Comparison of ENCODE assay signal across 19 cellular contexts in genomic region chr17:36127199-36127881, GRCh38. TPM values are rescaled to one million over a fixed set of nuclear protein-coding genes. Genes with fewer than 3 reads are reported as not detected.
DNase-seq lines count a peak whose midpoint lies in the region; ATAC-seq and TF ChIP-seq lines count a peak whose summit lies in the region.
"Had no signal": no experiment of that assay in that cellular context is flagged by ENCODE, and none has a peak within 500 bp of the region (broad histone marks: within the 10 kb centered on the region; RNA-seq: fewer than 3 reads in every experiment).

No MANE protein-coding gene starts in this region.

- ATAC-seq in GM19035 (IDR thresholded peaks at IDR 0.05; ENCODE audit: unreplicated experiment) (peak; percentile 67), HG02678 (IDR thresholded peaks at IDR 0.05; ENCODE audit: unreplicated experiment) (peak; percentile 85)
- peak; percentile 95 to 97 for ATAC-seq in stimulated activated naive B cell treated with anti-CD40 and anti-IgM and Interleukin-4, amounts not matched to agents 10 μg/mL and 1 μg/mL and 100 μg/mL, for 72 hours (replicated peaks)
- ATAC-seq: activated CD4-positive, CD25-positive, alpha-beta regulatory T cell treated with anti-CD3 and anti-CD28 coated beads, Interleukin-2, amount 50 U/mL, for 24 hours had no signal

- H3K4me3 ChIP-seq in OCI-LY7 (ENCODE audit: low read depth, low read length, poor library complexity, severe bottlenecking): no peak overlapping the region
- H3K4me3 ChIP-seq: cardiac muscle cell, ovary, PC-9 had no signal

- peaks cover 45 to 66% of the 10 kb centered on the region in 2 donors for H3K4me1 Mint-ChIP-seq in stimulated activated naive B cell treated with anti-CD40 and anti-IgM and Interleukin-4, amounts not matched to agents 10 μg/mL and 1 μg/mL and 100 μg/mL, for 72 hours
- no peaks in the 10 kb centered on the region for H3K4me1 Mint-ChIP-seq in T-helper 2 cell treated with Interferon-gamma antibody and Interleukin-4, amounts not matched to agents 5 μg/mL and 100 μg/mL, for 36 hours (ENCODE audit: low read depth)
- H3K4me1 Mint-ChIP-seq: activated naive CD8-positive, alpha-beta T cell treated with anti-CD3 and anti-CD28 coated beads, Interleukin-2, amount 10 ng/mL, durations not matched to agents 7 days and 5 days had no signal

- H3K4me1 ChIP-seq in OCI-LY7 (ENCODE audit: insufficient read depth, low read length, poor library complexity, severe bottlenecking): peaks cover 20% of the 10 kb centered on the region

- H3K27ac Mint-ChIP-seq in stimulated activated naive B cell treated with anti-CD40 and anti-IgM and Interleukin-4, amounts not matched to agents 10 μg/mL and 1 μg/mL and 100 μg/mL, for 72 hours: peak overlapping the region; percentile 73
- H3K27ac Mint-ChIP-seq in T-helper 2 cell treated with Interferon-gamma antibody and Interleukin-4, amounts not matched to agents 5 μg/mL and 100 μg/mL, for 36 hours: no peak overlapping the region
- H3K27ac Mint-ChIP-seq: activated naive CD8-positive, alpha-beta T cell treated with anti-CD3 and anti-CD28 coated beads, Interleukin-2, amount 10 ng/mL, durations not matched to agents 7 days and 5 days had no signal

- no peaks in the 10 kb centered on the region for H4K20me1 ChIP-seq in OCI-LY7 (ENCODE audit: insufficient read depth, low read length)

- no peaks in the 10 kb centered on the region for H3K36me3 ChIP-seq in OCI-LY7 (ENCODE audit: insufficient read depth, low read length)
- H3K36me3 ChIP-seq: cardiac muscle cell, ovary had no signal

- no peaks in the 10 kb centered on the region for H3K9me2 ChIP-seq in OCI-LY7 (ENCODE audit: insufficient read depth, low read length)

- no TSS peak for BruUV-seq in OCI-LY7 (replicated peaks; lab: Mats Ljungman, UMichigan)

- CTCF ChIA-PET in OCI-LY7 (lab: Charles Lee; ENCODE audit: unreplicated experiment): no interaction called here

- no peak overlapping the region for H2AFZ ChIP-seq in OCI-LY7 (ENCODE audit: low read length)
- H2AFZ ChIP-seq: PC-9 had no signal

- POLR2A ChIA-PET in OCI-LY7 (lab: Charles Lee): interaction anchor here (0.6 to 1.0 kb wide), 4 partner anchors 15 to 1757 kb away, joined by 3 to 4 read pairs (median 3); no protein-coding TSS in a partner anchor

- peaks cover 18 to 19% of the 10 kb centered on the region in 2 donors for H3K36me3 Mint-ChIP-seq in stimulated activated naive B cell treated with anti-CD40 and anti-IgM and Interleukin-4, amounts not matched to agents 10 μg/mL and 1 μg/mL and 100 μg/mL, for 72 hours
- H3K36me3 Mint-ChIP-seq in T-helper 2 cell treated with Interferon-gamma antibody and Interleukin-4, amounts not matched to agents 5 μg/mL and 100 μg/mL, for 36 hours (ENCODE audit: low read depth): no peaks in the 10 kb centered on the region

- peaks cover 9 to 14% of the 10 kb centered on the region in 2 donors for H3K9me3 Mint-ChIP-seq in stimulated activated naive B cell treated with anti-CD40 and anti-IgM and Interleukin-4, amounts not matched to agents 10 μg/mL and 1 μg/mL and 100 μg/mL, for 72 hours
- peaks cover 9% of the 10 kb centered on the region for H3K9me3 Mint-ChIP-seq in T-helper 2 cell treated with Interferon-gamma antibody and Interleukin-4, amounts not matched to agents 5 μg/mL and 100 μg/mL, for 36 hours

- peak overlapping the region; percentile 48 for H3K4me2 ChIP-seq in OCI-LY7 (ENCODE audit: low read length)
- H3K4me2 ChIP-seq: PC-9 had no signal

- intact Hi-C loops in OCI-LY7 (cut with micrococcal nuclease; ENCODE audit: unreplicated experiment): loop anchor here (1.0 kb wide), 1 partner anchor 37 kb away; the partner anchor contains the start of gene CCL3

- DNase-seq in OCI-LY7 (ENCODE audit: low spot score): peak; percentile 92
- DNase-seq in stimulated activated naive B cell treated with anti-CD40 and anti-IgM and Interleukin-4, amounts not matched to agents 10 μg/mL and 1 μg/mL and 100 μg/mL, for 72 hours: peak; percentile 46
- DNase-seq in T-helper 2 cell treated with Interferon-gamma antibody and Interleukin-4, amounts not matched to agents 5 μg/mL and 100 μg/mL, for 36 hours (ENCODE audit: low spot score): no peak
- DNase-seq in cortex of kidney (lab: John Stamatoyannopoulos, UW): no peak
- no peak for DNase-seq in GM19240 (ENCODE audit: insufficient read length, low spot score)
- DNase-seq in OCI-M1 (lab: John Stamatoyannopoulos, UW): no peak
- DNase-seq: activated naive CD8-positive, alpha-beta T cell treated with anti-CD3 and anti-CD28 coated beads, Interleukin-2, amount 10 ng/mL, durations not matched to agents 7 days and 5 days; activated T-cell treated with anti-CD3 and anti-CD28 coated beads for 4 hours; EL; NCI-H1048; ovary; PC-9; SW 1271 had no signal

- TF ChIP-seq CTCF in OCI-LY7 (conservative IDR thresholded peaks at IDR 0.05; ENCODE audit: low read length): no peak

- no peaks in the 10 kb centered on the region for H3K79me2 ChIP-seq in OCI-LY7 (ENCODE audit: insufficient read depth, low read depth, low read length)

- no peaks in the 10 kb centered on the region for H3K27me3 Mint-ChIP-seq in stimulated activated naive B cell treated with anti-CD40 and anti-IgM and Interleukin-4, amounts not matched to agents 10 μg/mL and 1 μg/mL and 100 μg/mL, for 72 hours
- peaks cover 15% of the 10 kb centered on the region for H3K27me3 Mint-ChIP-seq in T-helper 2 cell treated with Interferon-gamma antibody and Interleukin-4, amounts not matched to agents 5 μg/mL and 100 μg/mL, for 36 hours (ENCODE audit: low read depth)

- H3K27ac ChIP-seq in OCI-LY7 (ENCODE audit: low read depth, low read length, poor library complexity, severe bottlenecking): no peak overlapping the region
- H3K27ac ChIP-seq: cardiac muscle cell, ovary, PC-9 had no signal

- peak overlapping the region; percentile 20 to 68 for H3K4me3 Mint-ChIP-seq in stimulated activated naive B cell treated with anti-CD40 and anti-IgM and Interleukin-4, amounts not matched to agents 10 μg/mL and 1 μg/mL and 100 μg/mL, for 72 hours
- no peak overlapping the region for H3K4me3 Mint-ChIP-seq in T-helper 2 cell treated with Interferon-gamma antibody and Interleukin-4, amounts not matched to agents 5 μg/mL and 100 μg/mL, for 36 hours
- H3K4me3 Mint-ChIP-seq: activated naive CD8-positive, alpha-beta T cell treated with anti-CD3 and anti-CD28 coated beads, Interleukin-2, amount 10 ng/mL, durations not matched to agents 7 days and 5 days; CD14-positive monocyte had no signal

- peaks cover 35% of the 10 kb centered on the region for H3K9me3 ChIP-seq in OCI-LY7 (ENCODE audit: low read length)
- H3K9me3 ChIP-seq: ovary had no signal

RNA-seq across cellular contexts. Expression of gene CCL4, which starts 23.7 kb away (rescaled TPM):
- total RNA-seq in OCI-LY7 (2014; rRNA removed; shearing (Covaris generic)): 0.09 TPM in 1 of 2 replicates, not detected in the other
- not detected in 2 replicates for total RNA-seq in OCI-LY7 (2022)
- total RNA-seq: cardiac muscle cell, glomerular endothelial cell, PC-9 had no signal

RNA-seq across cellular contexts. Expression of gene CCL3, which starts 37.4 kb away (rescaled TPM):
- not detected in 2 replicates for total RNA-seq in OCI-LY7 (2014; rRNA removed; shearing (Covaris generic))
- not detected in 2 replicates for total RNA-seq in OCI-LY7 (2022)
- total RNA-seq: cardiac muscle cell, glomerular endothelial cell, PC-9 had no signal

RNA-seq across cellular contexts. Expression of gene TBC1D3B, which starts 49.1 kb away (rescaled TPM):
- total RNA-seq in OCI-LY7 (2014; rRNA removed; shearing (Covaris generic)): 1.5 and 3.0 TPM in 2 replicates
- total RNA-seq in OCI-LY7 (2022): 12.8 and 13.8 TPM in 2 replicates

Comparison
In these comparisons a context has a peak if more than half of its experiments do, and no peak if none do; other contexts are left out.
1. DNase-seq: peak in OCI-LY7 (single experiment) and stimulated activated naive B cell treated with anti-CD40 and anti-IgM and Interleukin-4, amounts not matched to agents 10 μg/mL and 1 μg/mL and 100 μg/mL, for 72 hours (single experiment); none in T-helper 2 cell treated with Interferon-gamma antibody and Interleukin-4, amounts not matched to agents 5 μg/mL and 100 μg/mL, for 36 hours (single experiment), cortex of kidney (single experiment), GM19240 (single experiment) and OCI-M1 (single experiment).
2. Peak in every context shown above with its lines, with median percentiles within 50 percentile points of each other: ATAC-seq.